In the genomic region with DNA sequence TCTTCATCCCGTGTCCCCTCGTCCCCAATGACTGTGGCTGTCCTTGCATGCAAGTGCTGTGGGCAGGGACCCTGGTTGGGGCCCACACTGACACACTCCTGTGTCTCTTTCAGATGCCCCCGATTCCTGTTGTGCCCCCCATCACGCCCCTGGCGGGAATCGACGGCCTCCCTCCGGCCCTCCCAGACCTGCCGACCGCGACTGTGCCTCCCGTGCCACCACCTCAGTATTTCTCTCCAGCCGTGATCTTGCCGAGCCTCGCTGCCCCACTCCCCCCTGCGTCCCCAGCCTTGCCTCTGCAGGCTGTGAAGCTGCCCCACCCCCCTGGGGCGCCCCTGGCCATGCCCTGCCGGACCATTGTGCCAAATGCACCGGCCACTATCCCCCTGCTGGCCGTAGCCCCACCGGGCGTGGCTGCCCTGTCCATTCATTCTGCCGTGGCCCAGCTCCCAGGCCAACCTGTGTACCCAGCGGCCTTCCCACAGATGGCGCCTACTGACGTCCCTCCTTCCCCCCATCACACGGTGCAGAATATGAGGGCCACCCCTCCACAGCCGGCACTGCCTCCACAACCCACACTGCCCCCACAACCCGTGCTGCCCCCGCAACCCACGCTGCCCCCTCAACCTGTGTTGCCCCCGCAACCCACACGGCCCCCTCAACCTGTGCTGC, we compare ENCODE assay signal across 19 cellular contexts.
DNase-seq lines count a peak whose midpoint lies in the region; ATAC-seq and TF ChIP-seq lines count a peak whose summit lies in the region.
"Had no signal": no experiment of that assay in that cellular context is flagged by ENCODE, and none has a peak within 500 bp of the region (broad histone marks: within the 10 kb centered on the region; RNA-seq: fewer than 3 reads in every experiment).

No MANE protein-coding gene starts in this region.

- H3K27me3 ChIP-seq in H7 (ENCODE audit: control insufficient read depth, insufficient read depth, low read length), result no peaks in the 10 kb centered on the region
- H3K27me3 ChIP-seq in endodermal cell (ENCODE audit: control insufficient read depth, insufficient read depth, low read length, poor library complexity, severe bottlenecking), result no peaks in the 10 kb centered on the region
- H3K27me3 ChIP-seq in psoas muscle (ENCODE audit: insufficient read depth in 3 of 3, low read length in 2 of 3), result no peaks in the 10 kb centered on the region

- H3K27ac Mint-ChIP-seq in activated CD4-positive, alpha-beta T cell treated with anti-CD3 and anti-CD28 coated beads for 36 hours, result no peak overlapping the region
- no peak overlapping the region for H3K27ac Mint-ChIP-seq in endodermal cell
- H3K27ac Mint-ChIP-seq: activated CD8-positive, alpha-beta T cell treated with anti-CD3 and anti-CD28 coated beads for 36 hours; dendritic cell treated with granulocyte-macrophage colony-stimulating factor and Interleukin-4, amounts not matched to agents 40 ng/mL and 50 ng/mL, for 4 days; stimulated activated effector memory CD8-positive, alpha-beta T cell treated with anti-CD3 and anti-CD28 coated beads, Interleukin-12 subunit alpha, Interleukin-12 subunit beta, amount 100 ng/mL, for 72 hours had no signal

- H3K9me3 ChIP-seq in endodermal cell (ENCODE audit: control insufficient read depth, low read length), result no peaks in the 10 kb centered on the region
- H3K9me3 ChIP-seq in psoas muscle, result no peaks in the 10 kb centered on the region

- 90 to 93% methylated on average over 7 to 28 of the region's 33 CpGs for WGBS in endodermal cell (ENCODE audit: insufficient coverage in 1 of 2, insufficient read length in 1 of 2), 2 experiments
- 76 to 86% (median 83%) methylated on average over 32 to 33 of the region's 33 CpGs for WGBS in psoas muscle, 3 donors

- H3K4me3 Mint-ChIP-seq in activated CD4-positive, alpha-beta T cell treated with anti-CD3 and anti-CD28 coated beads for 36 hours, result no peak overlapping the region
- H3K4me3 Mint-ChIP-seq in endodermal cell, result no peak overlapping the region
- H3K4me3 Mint-ChIP-seq: activated CD8-positive, alpha-beta T cell treated with anti-CD3 and anti-CD28 coated beads for 36 hours; dendritic cell treated with granulocyte-macrophage colony-stimulating factor and Interleukin-4, amounts not matched to agents 40 ng/mL and 50 ng/mL, for 4 days; naive B cell; stimulated activated effector memory CD8-positive, alpha-beta T cell treated with anti-CD3 and anti-CD28 coated beads, Interleukin-12 subunit alpha, Interleukin-12 subunit beta, amount 100 ng/mL, for 72 hours had no signal

- no peaks in the 10 kb centered on the region for H3K9me3 Mint-ChIP-seq in activated CD4-positive, alpha-beta T cell treated with anti-CD3 and anti-CD28 coated beads for 36 hours (ENCODE audit: low read depth)
- H3K9me3 Mint-ChIP-seq in endodermal cell, result no peaks in the 10 kb centered on the region
- H3K9me3 Mint-ChIP-seq: activated CD8-positive, alpha-beta T cell treated with anti-CD3 and anti-CD28 coated beads for 36 hours; dendritic cell treated with granulocyte-macrophage colony-stimulating factor and Interleukin-4, amounts not matched to agents 40 ng/mL and 50 ng/mL, for 4 days; naive B cell; stimulated activated effector memory CD8-positive, alpha-beta T cell treated with anti-CD3 and anti-CD28 coated beads, Interleukin-12 subunit alpha, Interleukin-12 subunit beta, amount 100 ng/mL, for 72 hours had no signal

- H3K4me1 Mint-ChIP-seq in activated CD4-positive, alpha-beta T cell treated with anti-CD3 and anti-CD28 coated beads for 36 hours, result no peaks in the 10 kb centered on the region
- H3K4me1 Mint-ChIP-seq in endodermal cell, result no peaks in the 10 kb centered on the region
- H3K4me1 Mint-ChIP-seq: stimulated activated effector memory CD8-positive, alpha-beta T cell treated with anti-CD3 and anti-CD28 coated beads, Interleukin-12 subunit alpha, Interleukin-12 subunit beta, amount 100 ng/mL, for 72 hours had no signal

- no peaks in the 10 kb centered on the region for H3K27me3 Mint-ChIP-seq in activated CD4-positive, alpha-beta T cell treated with anti-CD3 and anti-CD28 coated beads for 36 hours
- no peaks in the 10 kb centered on the region for H3K27me3 Mint-ChIP-seq in endodermal cell (ENCODE audit: insufficient read depth)
- H3K27me3 Mint-ChIP-seq: activated CD8-positive, alpha-beta T cell treated with anti-CD3 and anti-CD28 coated beads for 36 hours had no signal

- H3K27ac ChIP-seq in endodermal cell (ENCODE audit: low read depth, low read length) (no peak overlapping the region), psoas muscle (no peak overlapping the region)
- H3K27ac ChIP-seq: epithelial cell of prostate, KMS-11, PC-9 had no signal

- H3K4me3 ChIP-seq in H7 (ENCODE audit: insufficient read depth, low read depth, low read length), result no peak overlapping the region
- no peak overlapping the region for H3K4me3 ChIP-seq in endodermal cell (ENCODE audit: low read length)
- no peak overlapping the region for H3K4me3 ChIP-seq in psoas muscle
- H3K4me3 ChIP-seq: PC-9 had no signal

- H3K36me3 ChIP-seq in H7 (replicated peaks; ENCODE audit: control insufficient read depth, insufficient read depth, low read length), result peaks cover 2% of the 10 kb centered on the region
- peaks cover 1% of the 10 kb centered on the region for H3K36me3 ChIP-seq in endodermal cell (ENCODE audit: control insufficient read depth, insufficient read depth, low read length)
- H3K36me3 ChIP-seq in psoas muscle (ENCODE audit: insufficient read depth in 1 of 2, low read depth in 1 of 2), result no peaks in the 10 kb centered on the region

- H3K4me1 ChIP-seq in endodermal cell (ENCODE audit: control insufficient read depth, insufficient read depth, low read length) (no peaks in the 10 kb centered on the region), psoas muscle (peaks cover 9% of the 10 kb centered on the region)

- CTCF ChIA-PET in activated CD4-positive, alpha-beta T cell treated with anti-CD3 and anti-CD28 coated beads for 36 hours (lab: Charles Lee), result no interaction called here

- H3K9ac ChIP-seq in endodermal cell (ENCODE audit: extremely low read depth, low read length, poor library complexity, severe bottlenecking), result no peak overlapping the region
- H3K9ac ChIP-seq: KMS-11 had no signal

- POLR2A ChIA-PET in activated CD4-positive, alpha-beta T cell treated with anti-CD3 and anti-CD28 coated beads for 36 hours (lab: Charles Lee), result no interaction called here

- TF ChIP-seq CTCF in endodermal cell (conservative IDR thresholded peaks at IDR 0.05), result no peak
- no peak for TF ChIP-seq CTCF in psoas muscle (IDR thresholded peaks at IDR 0.05)

- intact Hi-C loops in activated CD4-positive, alpha-beta T cell treated with anti-CD3 and anti-CD28 coated beads for 36 hours (cut with DNase I, micrococcal nuclease), result no loop called here
- intact Hi-C loops in psoas muscle (cut with DNase I), result no loop called here

- DNase-seq in activated CD4-positive, alpha-beta T cell treated with anti-CD3 and anti-CD28 coated beads for 36 hours, result peak; percentile 2
- DNase-seq in activated CD4-positive, alpha-beta T cell treated with anti-CD3 and anti-CD28 coated beads for 48 hours, result no peak
- peak; percentile 59 for DNase-seq in H7
- DNase-seq in endodermal cell, result peak; percentile 40
- DNase-seq in psoas muscle, result peak; percentile 4 to 50
- no peak for DNase-seq in NCI-H1694 (lab: John Stamatoyannopoulos, UW)
- no peak for DNase-seq in NOMO-1 (lab: John Stamatoyannopoulos, UW; ENCODE audit: unreplicated experiment in 2 of 2)
- DNase-seq: activated CD8-positive, alpha-beta T cell treated with anti-CD3 and anti-CD28 coated beads for 36 hours; HCEC 1CT; naive B cell; NCI-H1105; NCI-H774; PC-9; trophoblast cell had no signal

- ATAC-seq in activated CD4-positive, alpha-beta T cell treated with anti-CD3 and anti-CD28 coated beads for 36 hours, result no peak
- ATAC-seq in psoas muscle (no peak), HG02885 (IDR thresholded peaks at IDR 0.05; ENCODE audit: poor library complexity, unreplicated experiment) (no peak)
- ATAC-seq: activated CD8-positive, alpha-beta T cell treated with anti-CD3 and anti-CD28 coated beads for 36 hours; stimulated activated effector memory CD8-positive, alpha-beta T cell treated with anti-CD3 and anti-CD28 coated beads, Interleukin-12 subunit alpha, Interleukin-12 subunit beta, amount 100 ng/mL, for 72 hours had no signal

- H3K36me3 Mint-ChIP-seq in activated CD4-positive, alpha-beta T cell treated with anti-CD3 and anti-CD28 coated beads for 36 hours (ENCODE audit: low read depth), result no peaks in the 10 kb centered on the region
- H3K36me3 Mint-ChIP-seq in endodermal cell (ENCODE audit: low read depth), result peaks cover 2% of the 10 kb centered on the region
- H3K36me3 Mint-ChIP-seq: naive B cell; stimulated activated effector memory CD8-positive, alpha-beta T cell treated with anti-CD3 and anti-CD28 coated beads, Interleukin-12 subunit alpha, Interleukin-12 subunit beta, amount 100 ng/mL, for 72 hours had no signal

Comparison
In these comparisons a context has a peak if more than half of its experiments do, and no peak if none do; other contexts are left out.
1. DNase-seq: peak in activated CD4-positive, alpha-beta T cell treated with anti-CD3 and anti-CD28 coated beads for 36 hours (single experiment), H7 (single experiment), endodermal cell (single experiment) and psoas muscle (2 of 2); none in activated CD4-positive, alpha-beta T cell treated with anti-CD3 and anti-CD28 coated beads for 48 hours (single experiment), NCI-H1694 (single experiment) and NOMO-1 (0 of 2).